ENCODE assay signal across 1 cellular context in the genomic region with DNA sequence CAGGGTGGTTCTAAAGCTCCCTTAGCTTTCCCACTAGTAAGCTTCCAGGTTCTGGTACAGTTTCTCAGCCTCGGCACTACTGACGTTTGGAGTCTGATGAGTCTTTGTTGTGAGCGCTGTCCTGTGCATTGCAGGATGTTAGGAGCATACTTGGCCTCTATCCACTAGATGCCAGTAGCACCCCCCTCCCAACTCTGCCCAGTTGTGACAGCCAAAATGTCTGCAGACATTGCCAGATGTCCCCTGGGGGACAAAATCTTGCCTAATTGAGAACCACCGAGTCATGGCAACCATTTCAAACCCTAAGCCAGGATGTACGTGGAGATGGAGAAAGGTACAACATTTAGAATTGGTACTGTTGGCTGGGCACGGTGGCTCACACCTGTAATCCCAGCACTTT.
TF ChIP-seq lines count a peak whose summit lies in the region.

No MANE protein-coding gene starts in this region.

TF ChIP-seq in H1, 55 proteins besides CTCF, POLR2A, EP300 and RAD21:
- TF ChIP-seq KDM1A (IDR thresholded peaks at IDR 0.05; ENCODE audit: borderline replicate concordance, low read length) (no peak), RXRA (IDR thresholded peaks at IDR 0.05; ENCODE audit: insufficient read depth, low read depth, low read length) (no peak), SRF (IDR thresholded peaks at IDR 0.05; ENCODE audit: low read depth, low read length) (no peak)
